Comparison of ENCODE assay signal across 8 cellular contexts in the genomic region with DNA sequence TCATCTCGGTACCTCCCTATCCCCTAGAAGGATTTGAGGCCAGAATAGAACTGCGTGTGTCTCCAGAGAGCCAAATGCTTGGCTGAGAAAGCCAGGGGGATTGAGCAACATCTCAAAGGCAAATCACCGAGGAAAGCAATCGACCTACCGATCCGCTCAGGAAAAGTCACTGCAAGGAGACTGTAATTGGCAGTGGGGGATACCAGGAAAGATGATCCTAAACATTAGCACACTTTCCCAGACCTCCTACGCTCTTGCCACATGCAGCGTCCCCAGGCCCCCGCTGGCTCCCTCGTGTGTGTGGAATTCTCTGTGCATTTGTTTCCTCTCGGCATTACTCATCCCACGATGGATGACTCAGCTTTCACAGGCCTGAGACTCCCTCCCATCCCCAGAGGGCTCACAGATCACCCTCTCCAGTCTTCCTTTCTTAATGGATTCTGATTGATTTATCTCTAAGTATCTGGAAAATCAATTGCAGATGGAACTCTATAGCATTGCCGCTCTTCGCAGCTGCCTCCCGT.
A peak's percentile ranks its signal among the peaks of the same experiment; 100 is the strongest.
DNase-seq lines count a peak whose midpoint lies in the region; ATAC-seq and TF ChIP-seq lines count a peak whose summit lies in the region.

No MANE protein-coding gene starts in this region.

- TF ChIP-seq CTCF in AG04449 (IDR thresholded peaks at IDR 0.05; ENCODE audit: insufficient read depth, low read length, missing control alignments), result peak; percentile 84
- no peak for TF ChIP-seq CTCF in NB4 (IDR thresholded peaks at IDR 0.05; ENCODE audit: low read depth, low read length)

- no peak for TF ChIP-seq POLR2A in NB4 (IDR thresholded peaks at IDR 0.05; ENCODE audit: extremely low read depth, insufficient read length)

- DNase-seq in AG04449 (ENCODE audit: low read depth, low spot score) (peak; percentile 93), NB4 (ENCODE audit: low read depth) (peak; percentile 72), epidermal melanocyte (ENCODE audit: insufficient read length, low spot score) (peak; percentile 75), myocyte (ENCODE audit: low read depth) (peak; percentile 89), activated gamma-delta T cell treated with Interleukin-2 at 50 U/mL for 16 hours (no peak), dermis blood vessel endothelial cell (no peak)
- DNase-seq in activated T-cell treated with anti-CD3 and anti-CD28 coated beads, Interleukin-2, amount 50 U/mL, for 1 hour, result no peak

- POLR2A ChIA-PET in AG04449 (lab: Yijun Ruan, JAX), result no interaction called here

- H3K4me3 ChIP-seq in AG04449 (ENCODE audit: low read depth, low read length), result no peak overlapping the region
- H3K4me3 ChIP-seq in NB4 (ENCODE audit: low read depth, low read length), result peak overlapping the region; percentile 26

- ATAC-seq in HG02610 (IDR thresholded peaks at IDR 0.05; ENCODE audit: unreplicated experiment), result no peak

- CTCF ChIA-PET in AG04449 (lab: Yijun Ruan, JAX), result interaction anchor here (0.6 to 1.4 kb wide), 12 partner anchors 8 to 197 kb away, joined by 3 to 6 read pairs (median 3); no protein-coding TSS in a partner anchor

Comparison
In these comparisons a context has a peak if more than half of its experiments do, and no peak if none do; other contexts are left out.
1. DNase-seq: peak in AG04449 (single experiment), NB4 (single experiment), epidermal melanocyte (single experiment) and myocyte (single experiment); none in activated gamma-delta T cell treated with Interleukin-2 at 50 U/mL for 16 hours (single experiment), activated T-cell treated with anti-CD3 and anti-CD28 coated beads, Interleukin-2, amount 50 U/mL, for 1 hour (single experiment) and dermis blood vessel endothelial cell (single experiment).